ENCODE assay signal across 8 cellular contexts in the genomic region with DNA sequence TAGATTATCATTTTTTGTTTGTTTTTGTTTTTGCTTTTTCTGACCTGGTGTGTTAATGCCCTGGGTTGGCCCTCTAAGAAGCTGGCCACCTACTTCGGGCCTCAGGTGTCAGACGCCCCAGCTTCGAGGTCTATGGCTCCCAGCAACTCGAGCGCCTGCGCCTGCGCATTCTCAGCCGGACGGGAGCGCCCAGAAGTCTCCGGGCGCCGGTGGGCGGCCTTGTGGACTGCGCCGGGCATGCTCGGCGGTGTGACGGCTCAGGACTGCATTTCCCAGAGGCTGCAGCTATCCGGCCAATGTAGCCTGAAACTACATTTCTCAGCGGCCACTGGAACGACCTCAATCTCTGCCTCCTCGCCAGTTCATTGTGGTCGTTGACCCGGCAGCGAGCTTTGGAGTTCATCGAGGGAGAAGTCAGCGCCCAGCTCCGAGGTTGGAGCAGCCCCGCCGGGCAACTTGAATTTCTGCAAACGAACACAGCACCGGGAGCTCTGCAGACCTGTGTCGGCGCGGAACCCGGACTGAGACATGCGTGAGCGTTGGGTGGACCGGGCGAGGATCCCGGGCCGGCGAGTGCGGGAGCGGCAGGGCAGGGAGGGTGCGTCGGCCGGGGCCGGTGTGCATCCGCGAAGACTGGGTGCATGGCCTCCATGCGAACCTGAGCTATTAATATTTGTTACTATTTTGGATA. TPM values are rescaled to one million over a fixed set of nuclear protein-coding genes. Genes with fewer than 3 reads are reported as not detected.
DNase-seq lines count a peak whose midpoint lies in the region; ATAC-seq and TF ChIP-seq lines count a peak whose summit lies in the region.

TSS of gene ZNF30 (plus strand) at position 219 of the 691 bp plus-strand sequence. CDS start 3,045 bp downstream, outside the sequence.

- H3K9me3 ChIP-seq in left lung, result no peaks in the 10 kb centered on the region

- peaks cover 0 to 15% of the 10 kb centered on the region in 2 donors for H3K27me3 ChIP-seq in left lung

- DNase-seq in NCI-H2107 (lab: John Stamatoyannopoulos, UW), result peak; percentile 11
- DNase-seq in NCI-H2107 treated with DMSO at 0.1 percent for 48 hours (lab: John Stamatoyannopoulos, UW; ENCODE audit: unreplicated experiment), result no peak
- DNase-seq in NCI-H2227 treated with DMSO at 0.1 percent for 48 hours (lab: John Stamatoyannopoulos, UW), result peak; percentile 100
- DNase-seq in activated CD4-positive, alpha-beta T cell treated with anti-CD3 and anti-CD28 coated beads, Interleukin-2, amount 50 U/mL, for 1 hour, result peak; percentile 75
- DNase-seq in dermis blood vessel endothelial cell, result peak; percentile 94
- DNase-seq in left lung, result peak; percentile 92 to 96
- peak; percentile 71 for DNase-seq in stimulated activated CD4-positive, alpha-beta T cell treated with anti-CD3 and anti-CD28 coated beads, Interleukin-2, amount 100 ng/mL, for 4 hours (ENCODE audit: low read depth)

- ATAC-seq in HG02973 (IDR thresholded peaks at IDR 0.05; ENCODE audit: unreplicated experiment) (peak; percentile 92), left lung (peak; percentile 100)

- intact Hi-C loops in left lung (cut with DNase I), result no loop called here

- H3K27ac ChIP-seq in left lung, result peak within 1 kb of the TSS; percentile 74 to 77

- H3K4me1 ChIP-seq in left lung, result peaks cover 7 to 15% of the 10 kb centered on the region in 2 donors

- no peak for TF ChIP-seq CTCF in left lung (IDR thresholded peaks at IDR 0.05)

- peaks cover 0 to 3% of the 10 kb centered on the region in 2 donors for H3K36me3 ChIP-seq in left lung

- H3K4me3 ChIP-seq in left lung, result peak within 1 kb of the TSS; percentile 54 to 73

RNA-seq across cellular contexts. Expression of gene ZNF30, which starts in this region (rescaled TPM):
- total RNA-seq in dermis blood vessel endothelial cell (5.2 and 7.3 TPM in 2 replicates), left lung (1 to 10 TPM; 3.5 to 4.3 TPM)
